8 cellular contexts compared by ENCODE assay signal in the genomic region with DNA sequence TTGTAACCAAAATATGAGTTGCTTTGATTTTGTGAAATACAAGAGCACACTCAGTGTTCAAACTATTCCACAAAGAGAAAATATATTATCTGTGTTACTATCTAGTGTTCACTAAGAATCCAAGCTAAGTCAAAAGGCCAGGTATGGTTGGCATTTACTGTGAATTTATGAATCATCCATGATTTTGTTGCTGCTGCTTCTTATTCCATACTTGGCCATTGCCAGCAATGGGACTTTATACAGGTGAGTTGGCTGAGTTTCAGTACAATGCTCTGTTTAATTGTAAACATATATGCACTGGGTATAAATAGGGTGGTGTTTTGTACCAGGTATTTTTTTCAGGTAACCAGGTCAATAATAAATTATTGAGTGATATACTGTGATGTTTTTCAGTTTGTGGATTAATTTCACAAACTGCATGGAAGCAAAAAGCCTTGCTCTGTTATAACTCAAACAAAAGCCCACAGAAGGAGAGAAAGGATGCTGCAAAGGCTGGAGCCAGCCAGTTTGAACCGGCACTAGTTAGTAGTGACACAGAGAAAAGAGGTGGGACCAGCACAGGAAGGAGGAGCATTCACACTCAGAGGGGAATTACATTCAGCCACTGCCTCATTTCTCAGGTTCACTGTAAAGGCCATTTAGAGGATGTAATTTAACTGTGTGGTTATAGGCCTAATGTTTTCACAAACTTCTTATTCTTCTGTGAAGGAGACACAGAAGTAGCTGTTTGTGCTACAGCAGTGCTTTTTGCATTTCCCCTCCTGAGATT.
DNase-seq lines count a peak whose midpoint lies in the region; ATAC-seq lines count a peak whose summit lies in the region.

No MANE protein-coding gene starts in this region.

- ATAC-seq in HG02840 (IDR thresholded peaks at IDR 0.05; ENCODE audit: low FRiP score, unreplicated experiment) = peak; percentile 100

- H3K4me3 Mint-ChIP-seq in activated naive CD4-positive, alpha-beta T cell treated with anti-CD3 and anti-CD28 coated beads for 36 hours = no peak overlapping the region

- H3K36me3 Mint-ChIP-seq in activated naive CD4-positive, alpha-beta T cell treated with anti-CD3 and anti-CD28 coated beads for 36 hours (ENCODE audit: low read depth) = no peaks in the 10 kb centered on the region

- H3K27me3 Mint-ChIP-seq in activated naive CD4-positive, alpha-beta T cell treated with anti-CD3 and anti-CD28 coated beads for 36 hours (ENCODE audit: low read depth) = no peaks in the 10 kb centered on the region

- CTCF ChIA-PET in activated naive CD4-positive, alpha-beta T cell treated with anti-CD3 and anti-CD28 coated beads for 36 hours (lab: Charles Lee) = interaction anchor here (1.1 kb wide), 1 partner anchor 9 kb away, joined by 3 read pairs; no protein-coding TSS in a partner anchor

- no peaks in the 10 kb centered on the region for H3K9me3 Mint-ChIP-seq in activated naive CD4-positive, alpha-beta T cell treated with anti-CD3 and anti-CD28 coated beads for 36 hours

- peak; percentile 62 for DNase-seq in activated effector memory CD4-positive, alpha-beta T cell treated with anti-CD3 and anti-CD28 coated beads, Interleukin-2, amount 50 U/mL, for 16 hours
- DNase-seq in activated effector memory CD4-positive, alpha-beta T cell treated with Interleukin-2 at 50 U/mL for 16 hours = no peak
- DNase-seq in NCI-H2029 (lab: John Stamatoyannopoulos, UW) (peak; percentile 72), kidney glomerular epithelial cell (lab: John Stamatoyannopoulos, UW) (peak; percentile 60), LoVo (ENCODE audit: low spot score) (no peak)
- DNase-seq in activated naive CD4-positive, alpha-beta T cell treated with anti-CD3 and anti-CD28 coated beads for 36 hours = peak; percentile 88
- DNase-seq in stimulated activated naive CD4-positive, alpha-beta T cell (lab: John Stamatoyannopoulos, UW) = peak; percentile 0 to 59 (median 18)

- intact Hi-C loops in activated naive CD4-positive, alpha-beta T cell treated with anti-CD3 and anti-CD28 coated beads for 36 hours (cut with micrococcal nuclease) = loop anchor here (1.0 to 5.0 kb wide), 10 partner anchors 8 to 478 kb away; a partner anchor contains a TSS

- peaks cover 13% of the 10 kb centered on the region for H3K4me1 Mint-ChIP-seq in activated naive CD4-positive, alpha-beta T cell treated with anti-CD3 and anti-CD28 coated beads for 36 hours (ENCODE audit: low read depth)

- H3K27ac Mint-ChIP-seq in activated naive CD4-positive, alpha-beta T cell treated with anti-CD3 and anti-CD28 coated beads for 36 hours = peak overlapping the region; percentile 73

Comparison
In these comparisons a context has a peak if more than half of its experiments do, and no peak if none do; other contexts are left out.
1. DNase-seq: peak in activated effector memory CD4-positive, alpha-beta T cell treated with anti-CD3 and anti-CD28 coated beads, Interleukin-2, amount 50 U/mL, for 16 hours (single experiment), NCI-H2029 (single experiment), activated naive CD4-positive, alpha-beta T cell treated with anti-CD3 and anti-CD28 coated beads for 36 hours (single experiment), kidney glomerular epithelial cell (single experiment) and stimulated activated naive CD4-positive, alpha-beta T cell (6 of 6); none in activated effector memory CD4-positive, alpha-beta T cell treated with Interleukin-2 at 50 U/mL for 16 hours (single experiment) and LoVo (single experiment).